8 cellular contexts compared by ENCODE assay signal in the genomic region with DNA sequence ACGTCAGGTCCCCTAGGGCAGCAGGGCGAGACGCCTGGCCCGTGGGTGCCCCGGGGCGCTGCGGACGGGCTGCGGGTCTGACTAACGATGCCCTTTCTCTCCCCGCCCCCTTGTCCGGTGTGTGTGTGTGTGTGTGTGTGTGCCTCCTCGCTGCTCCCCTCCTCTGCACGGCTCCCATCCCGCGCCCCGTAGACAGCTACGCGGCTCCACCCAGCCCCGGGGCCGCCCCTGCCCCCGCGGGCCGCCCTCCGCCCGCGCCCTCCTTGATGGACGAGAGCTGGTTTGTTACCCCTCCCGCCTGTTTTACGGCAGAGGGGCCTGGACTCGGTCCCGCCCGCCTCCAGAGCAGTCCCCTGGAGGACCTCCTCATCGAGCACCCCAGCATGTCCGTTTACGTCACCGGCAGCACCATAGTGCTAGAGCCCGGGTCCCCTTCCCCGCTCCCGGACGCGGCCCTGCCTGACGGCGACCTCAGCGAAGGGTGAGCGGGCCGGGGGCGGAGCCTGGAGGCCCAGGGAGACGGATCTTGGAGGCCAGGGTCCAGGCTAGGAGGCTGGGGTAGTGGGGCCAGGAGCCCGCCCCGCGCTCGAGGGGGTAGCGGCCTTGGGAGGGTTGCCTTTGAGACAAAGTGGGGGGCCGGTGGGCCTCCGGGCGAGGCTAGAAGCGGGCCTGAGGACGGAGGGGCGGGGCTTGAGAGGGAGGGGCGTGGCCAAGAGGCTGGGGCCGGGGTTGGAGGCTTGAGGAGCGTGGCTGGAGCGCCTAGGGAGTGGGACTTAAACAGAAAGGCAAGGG. TPM values are rescaled to one million over a fixed set of nuclear protein-coding genes. Genes with fewer than 3 reads are reported as not detected.
A peak's percentile ranks its signal among the peaks of the same experiment; 100 is the strongest.
DNase-seq lines count a peak whose midpoint lies in the region; ATAC-seq and TF ChIP-seq lines count a peak whose summit lies in the region.

No MANE protein-coding gene starts in this region.

- ATAC-seq in GM18517 (IDR thresholded peaks at IDR 0.05; ENCODE audit: unreplicated experiment) (peak; percentile 40), HG03025 (IDR thresholded peaks at IDR 0.05; ENCODE audit: low FRiP score, unreplicated experiment) (peak; percentile 50)

- intact Hi-C loops in A673 (cut with micrococcal nuclease; ENCODE audit: unreplicated experiment) = loop anchor here (5.0 kb wide), 3 partner anchors 152 to 397 kb away; partner anchors contain the start of gene MAP1LC3A

- H3K36me3 ChIP-seq in A673 (ENCODE audit: insufficient read depth, low read length, poor library complexity, severe bottlenecking) = no peaks in the 10 kb centered on the region
- H3K36me3 ChIP-seq in liver (ENCODE audit: control insufficient read depth in 4 of 4, insufficient read depth in 3 of 4, low read depth in 1 of 4, low read length in 3 of 4) = peaks cover 0 to 9% (median 4%) of the 10 kb centered on the region in 4 donors

- peak overlapping the region; percentile 72 for H3K4me3 ChIP-seq in A673 (ENCODE audit: low read depth, low read length, poor library complexity, severe bottlenecking)
- H3K4me3 ChIP-seq in liver (ENCODE audit: low read depth in 1 of 3, low read length in 3 of 3) = peak overlapping the region; percentile 50 to 74 (median 72)

- DNase-seq in A673 (ENCODE audit: low spot score) (peak; percentile 81), NCI-H2196 treated with DMSO at 0.1 percent for 48 hours (lab: John Stamatoyannopoulos, UW; ENCODE audit: unreplicated experiment) (peak; percentile 76), cortex of kidney (lab: John Stamatoyannopoulos, UW) (peak; percentile 30)
- DNase-seq in activated CD4-positive, alpha-beta T cell treated with anti-CD3 and anti-CD28 coated beads, Interleukin-2, amount 50 U/mL, for 1 hour = peak; percentile 74
- DNase-seq in stimulated activated CD4-positive, alpha-beta T cell treated with anti-CD3 and anti-CD28 coated beads, Interleukin-4, amount 100 ng/mL, for 4 hours = peak; percentile 71 to 80

- no TSS peak for BruUV-seq in A673 (replicated peaks; lab: Mats Ljungman, UMichigan)

- TF ChIP-seq RAD21 in liver (IDR thresholded peaks at IDR 0.05) = no peak

- H3K9ac ChIP-seq in liver (ENCODE audit: low read depth in 1 of 2, low read length in 2 of 2) = peak overlapping the region in 1 of 2 donors; percentile 28

- POLR2A ChIA-PET in A673 (lab: Charles Lee; ENCODE audit: low non-redundant PET) = interaction anchor here (0.7 kb wide), 2 partner anchors 41 to 602 kb away, joined by 5 read pairs; no protein-coding TSS in a partner anchor

- no peak for TF ChIP-seq CTCF in A673 (conservative IDR thresholded peaks at IDR 0.05; ENCODE audit: low read depth, low read length)
- TF ChIP-seq CTCF in liver (IDR thresholded peaks at IDR 0.05; ENCODE audit: low read depth, low read length, missing input control) = no peak

- no peaks in the 10 kb centered on the region for H3K27me3 ChIP-seq in A673 (replicated peaks; ENCODE audit: insufficient read depth, low read depth, low read length, poor library complexity)
- no peaks in the 10 kb centered on the region for H3K27me3 ChIP-seq in liver (ENCODE audit: control insufficient read depth in 4 of 4, insufficient read depth in 4 of 4, low read length in 3 of 4)

- H3K4me1 ChIP-seq in A673 (ENCODE audit: insufficient read depth, low read length, poor library complexity, severe bottlenecking) (peaks cover 21% of the 10 kb centered on the region), liver (ENCODE audit: control insufficient read depth in 4 of 4, insufficient read depth in 4 of 4, low read length in 3 of 4) (peaks cover 9 to 60% (median 52%) of the 10 kb centered on the region in 4 donors)

- H3K9me3 ChIP-seq in A673 (ENCODE audit: low read depth, low read length, poor library complexity, severe bottlenecking) = no peaks in the 10 kb centered on the region
- H3K9me3 ChIP-seq in liver (ENCODE audit: control insufficient read depth in 4 of 4, low read length in 3 of 4) = no peaks in the 10 kb centered on the region

- under 1% methylated on average over 64 of the region's 64 CpGs for WGBS in liver

- CTCF ChIA-PET in A673 (lab: Charles Lee) = interaction anchor here (0.6 to 2.3 kb wide), 3 partner anchors 186 to 397 kb away, joined by 4 to 15 read pairs (median 4); no protein-coding TSS in a partner anchor

- peak overlapping the region; percentile 84 for H3K27ac ChIP-seq in A673 (ENCODE audit: low read depth, low read length, poor library complexity, severe bottlenecking)
- H3K27ac ChIP-seq in liver (ENCODE audit: low read depth in 1 of 2, low read length in 2 of 2) = peak overlapping the region; percentile 87 to 88

TF ChIP-seq in liver, 16 proteins besides CTCF, POLR2A, EP300 and RAD21:
- TF ChIP-seq NR2F2 (IDR thresholded peaks at IDR 0.05) (no peak), SP1 (IDR thresholded peaks at IDR 0.05) (peak; percentile 31), HNF4G (IDR thresholded peaks at IDR 0.05) (no peak), TAF1 (conservative IDR thresholded peaks at IDR 0.05) (no peak), ATF3 (IDR thresholded peaks at IDR 0.05) (no peak), FOXA2 (IDR thresholded peaks at IDR 0.05) (no peak), YY1 (IDR thresholded peaks at IDR 0.05) (no peak), ZBTB33 (IDR thresholded peaks at IDR 0.05) (no peak), EGR1 (IDR thresholded peaks at IDR 0.05; ENCODE audit: low read depth in 2 of 2) (no peak), RXRA (IDR thresholded peaks at IDR 0.05) (no peak), GABPA (IDR thresholded peaks at IDR 0.05 in 1 of 2, conservative IDR thresholded peaks at IDR 0.05 in 1 of 2) (no peak), FOXA1 (IDR thresholded peaks at IDR 0.05) (no peak), REST (IDR thresholded peaks at IDR 0.05) (no peak), JUND (IDR thresholded peaks at IDR 0.05) (no peak), HNF4A (conservative IDR thresholded peaks at IDR 0.05) (peak in 1 of 2 donors; percentile 5)
- TF ChIP-seq, protein P1, sequence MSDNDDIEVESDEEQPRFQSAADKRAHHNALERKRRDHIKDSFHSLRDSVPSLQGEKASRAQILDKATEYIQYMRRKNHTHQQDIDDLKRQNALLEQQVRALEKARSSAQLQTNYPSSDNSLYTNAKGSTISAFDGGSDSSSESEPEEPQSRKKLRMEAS (IDR thresholded peaks at IDR 0.05) = no peak

RNA-seq across cellular contexts. Expression of gene TP53INP2, which starts 5.1 kb away (rescaled TPM):
- 7.2 and 8.4 TPM in 2 replicates for total RNA-seq in A673 (2021)
- total RNA-seq in liver = 1 to 10 TPM; 3.0 to 9.5 TPM
- polyA plus RNA-seq in liver = 10 to 100 TPM in 1 of 2 donors, 1 to 10 TPM in 1; 4.5 to 14.5 TPM

RNA-seq across cellular contexts. Expression of gene PIGU, which starts 32.3 kb away (rescaled TPM):
- total RNA-seq in A673 (2021) = 31.4 and 32.2 TPM in 2 replicates
- 1 to 10 TPM; 6.4 to 7.2 TPM for total RNA-seq in liver
- polyA plus RNA-seq in liver = 10 to 100 TPM in 1 of 2 donors, 1 to 10 TPM in 1; 7.2 to 10.0 TPM

Comparison
In these comparisons a context has a peak if more than half of its experiments do, and no peak if none do; other contexts are left out.
1. Peak in every context shown above with its lines: DNase-seq, ATAC-seq, H3K4me3 ChIP-seq and H3K27ac ChIP-seq.
2. DNase-seq: peak in every context shown above with its lines; median percentile 81 in A673; 76 in NCI-H2196 treated with DMSO at 0.1 percent for 48 hours; 76 in stimulated activated CD4-positive, alpha-beta T cell treated with anti-CD3 and anti-CD28 coated beads, Interleukin-4, amount 100 ng/mL, for 4 hours; 74 in activated CD4-positive, alpha-beta T cell treated with anti-CD3 and anti-CD28 coated beads, Interleukin-2, amount 50 U/mL, for 1 hour; 30 in cortex of kidney.